ENCODE assay signal across 1 cellular context in the genomic region with DNA sequence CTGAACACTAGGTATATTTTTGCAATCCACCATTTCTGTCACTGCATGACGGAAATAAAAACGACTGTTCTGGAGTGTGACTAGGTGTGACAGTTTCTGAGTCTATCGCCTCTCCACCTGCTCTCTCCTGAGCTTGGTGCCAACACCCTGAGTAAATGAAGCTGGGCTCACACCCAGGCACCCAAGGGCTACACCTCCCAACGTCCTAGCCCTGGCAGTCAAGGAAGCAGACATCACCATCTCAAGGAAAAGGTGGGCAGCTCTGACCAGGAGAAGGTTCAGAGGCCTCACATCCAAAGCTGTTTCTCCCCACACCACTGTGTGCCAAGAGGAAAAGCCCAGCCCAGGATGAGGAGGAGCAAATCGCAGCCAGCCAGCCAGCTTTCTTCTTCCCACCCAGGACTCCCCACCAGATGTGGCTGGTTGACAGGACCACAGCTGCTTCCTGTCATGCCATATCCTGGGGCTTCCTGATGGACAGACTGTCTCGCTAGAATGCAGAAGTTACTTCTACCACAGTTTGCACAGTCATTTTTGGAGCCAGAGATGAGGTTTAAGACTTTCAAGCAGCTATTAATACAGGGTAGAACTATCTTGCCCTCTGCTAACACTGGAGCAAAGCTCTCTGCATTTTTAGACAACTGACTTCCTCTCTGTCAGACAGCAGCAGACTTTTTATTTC.
TF ChIP-seq lines count a peak whose summit lies in the region.

No MANE protein-coding gene starts in this region.

TF ChIP-seq in GM12878, 131 proteins besides CTCF, POLR2A, EP300 and RAD21 (continued from another document):
- TF ChIP-seq BCL11A (IDR thresholded peaks at IDR 0.05; ENCODE audit: low read depth, low read length) (peak; percentile 97), MTA2 (IDR thresholded peaks at IDR 0.05; ENCODE audit: low read depth) (peak; percentile 85), CHD2 (IDR thresholded peaks at IDR 0.05; ENCODE audit: borderline replicate concordance, low read depth, low read length) (peak; percentile 52; the same call in 1 of the 2 replicates)
